In the genomic region with DNA sequence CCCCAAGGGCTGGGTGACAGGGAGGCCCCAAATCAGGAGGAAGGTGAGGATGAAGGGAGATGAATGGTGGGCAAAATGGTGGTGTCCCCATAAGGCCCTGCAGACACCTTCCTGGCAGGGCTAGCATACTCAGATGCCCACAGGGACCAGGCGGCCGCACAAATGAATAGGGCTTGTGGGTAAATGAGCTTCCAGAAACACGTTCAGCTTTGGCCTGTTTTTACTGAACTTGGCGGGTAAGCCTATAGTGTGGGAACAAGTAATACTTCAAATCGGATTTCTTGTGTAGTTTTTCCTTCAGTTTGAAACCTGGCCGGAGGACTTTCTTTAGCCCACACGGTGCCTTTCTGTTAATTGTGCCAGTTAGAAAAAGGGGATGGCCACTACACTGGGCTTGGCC, we compare ENCODE assay signal across 26 cellular contexts. TPM values are rescaled to one million over a fixed set of nuclear protein-coding genes. Genes with fewer than 3 reads are reported as not detected.
A peak's percentile ranks its signal among the peaks of the same experiment; 100 is the strongest.
DNase-seq lines count a peak whose midpoint lies in the region; ATAC-seq and TF ChIP-seq lines count a peak whose summit lies in the region.
"Had no signal": no experiment of that assay in that cellular context is flagged by ENCODE, and none has a peak within 500 bp of the region (broad histone marks: within the 10 kb centered on the region; RNA-seq: fewer than 3 reads in every experiment).

No MANE protein-coding gene starts in this region.

- H3K36me3 Mint-ChIP-seq in H9 (ENCODE audit: insufficient read depth in 1 of 3, low read depth in 3 of 3), result peaks cover 12 to 41% (median 29%) of the 10 kb centered on the region in 3 experiments
- peaks cover 24% of the 10 kb centered on the region for H3K36me3 Mint-ChIP-seq in brain
- H3K36me3 Mint-ChIP-seq: WTC11 had no signal

- intact Hi-C loops in right cardiac atrium (cut with DNase I) (no loop called here), stomach (cut with DNase I; ENCODE audit: low total_unique reads) (no loop called here)

- DNase-seq in H9, result no peak
- DNase-seq in right cardiac atrium, result peak in 1 of 3 donors; percentile 46
- DNase-seq in stomach, result no peak
- no peak for DNase-seq in pons (ENCODE audit: low spot score)
- DNase-seq: activated CD4-positive, alpha-beta T cell treated with anti-CD3 and anti-CD28 coated beads, Interleukin-2, amount 50 U/mL, for 48 hours; activated effector memory CD4-positive, alpha-beta T cell treated with anti-CD3 and anti-CD28 coated beads, Interleukin-2, amount 50 U/mL, for 16 hours; activated naive CD8-positive, alpha-beta T cell treated with anti-CD3 and anti-CD28 coated beads, Interleukin-2, amount 50 U/mL, for 24 hours; CD4-positive, alpha-beta T cell; DMS153; foreskin keratinocyte; islet precursor cell; NCI-H1694; NCI-H2171; NCI-H526; stimulated activated CD4-positive, alpha-beta T cell treated with anti-CD3 and anti-CD28 coated beads, Interleukin-4, amount 100 ng/mL, for 24 hours; stimulated activated naive CD8-positive, alpha-beta T cell treated with anti-CD3 and anti-CD28 coated beads, Interleukin-15, amount 100 ng/mL, for 72 hours; T-helper 9 cell had no signal

- no peak overlapping the region for H3K4ac ChIP-seq in H9 (ENCODE audit: low read depth, low read length)

- H2BK120ac ChIP-seq in H9 (ENCODE audit: low read depth, low read length, poor library complexity, severe bottlenecking), result no peak overlapping the region

- H2BK12ac ChIP-seq in H9 (ENCODE audit: insufficient read length, low read depth, low read length), result no peak overlapping the region

- H4K8ac ChIP-seq in H9 (replicated peaks; ENCODE audit: insufficient read length, low read depth, low read length), result no peak overlapping the region

- no peak overlapping the region for H2BK15ac ChIP-seq in H9 (ENCODE audit: low read depth, low read length)

- H3K27me3 Mint-ChIP-seq in H9 (ENCODE audit: low read depth) (no peaks in the 10 kb centered on the region), brain (no peaks in the 10 kb centered on the region)
- H3K27me3 Mint-ChIP-seq: activated naive CD8-positive, alpha-beta T cell treated with anti-CD3 and anti-CD28 coated beads, Interleukin-2, amount 50 U/mL, for 24 hours; CD4-positive, alpha-beta T cell; stimulated activated naive CD8-positive, alpha-beta T cell treated with anti-CD3 and anti-CD28 coated beads, Interleukin-15, amount 100 ng/mL, for 72 hours had no signal

- H3K9ac ChIP-seq in H9 (ENCODE audit: extremely low read depth, insufficient read length, low read length), result no peak overlapping the region

- no peak overlapping the region for H3K4me2 ChIP-seq in H9 (ENCODE audit: insufficient read depth, insufficient read length, low read length)

- H3K79me1 ChIP-seq in H9 (ENCODE audit: insufficient read depth, low read depth, low read length, poor library complexity, severe bottlenecking), result peaks cover 3% of the 10 kb centered on the region

- H4K20me1 ChIP-seq in H9 (ENCODE audit: control insufficient read depth, insufficient read depth, insufficient read length), result no peaks in the 10 kb centered on the region

- peak in 1 of 2 donors; percentile 62 for ATAC-seq in right cardiac atrium
- ATAC-seq in GM18498 (IDR thresholded peaks at IDR 0.05; ENCODE audit: unreplicated experiment), result no peak
- ATAC-seq in HG03045 (IDR thresholded peaks at IDR 0.05; ENCODE audit: unreplicated experiment), result no peak
- ATAC-seq: activated naive CD8-positive, alpha-beta T cell treated with anti-CD3 and anti-CD28 coated beads, Interleukin-2, amount 50 U/mL, for 24 hours; foreskin keratinocyte; K562; stimulated activated naive CD8-positive, alpha-beta T cell treated with anti-CD3 and anti-CD28 coated beads, Interleukin-15, amount 100 ng/mL, for 72 hours; WTC11 had no signal

- no peak overlapping the region for H2AK5ac ChIP-seq in H9 (ENCODE audit: insufficient read length, low read length)

- H3K23ac ChIP-seq in H9 (ENCODE audit: insufficient read length, low read depth, low read length), result no peak overlapping the region

- H3K9me3 ChIP-seq in H9 (ENCODE audit: control insufficient read depth, low read depth, low read length) (no peaks in the 10 kb centered on the region), right cardiac atrium (ENCODE audit: control insufficient read depth, low read length) (no peaks in the 10 kb centered on the region), stomach (no peaks in the 10 kb centered on the region)
- H3K9me3 ChIP-seq: neutrophil, vagina had no signal

- H4K5ac ChIP-seq in H9 (ENCODE audit: insufficient read length, low read depth, low read length), result no peak overlapping the region

- no peak overlapping the region for H3K14ac ChIP-seq in H9 (ENCODE audit: insufficient read depth, low read length)

- H2AFZ ChIP-seq in H9 (ENCODE audit: low read length), result no peak overlapping the region

- no peak overlapping the region for H3K18ac ChIP-seq in H9 (ENCODE audit: insufficient read length, low read depth, low read length)

- TF ChIP-seq CTCF in H9 (conservative IDR thresholded peaks at IDR 0.05) (no peak), brain (conservative IDR thresholded peaks at IDR 0.05) (no peak), stomach (IDR thresholded peaks at IDR 0.05) (no peak)

- TF ChIP-seq EP300 in stomach (IDR thresholded peaks at IDR 0.05), result no peak

- peaks cover 70% of the 10 kb centered on the region for H3K79me2 ChIP-seq in H9 (ENCODE audit: insufficient read depth, low read length)

- no peak for TF ChIP-seq POLR2A in stomach (IDR thresholded peaks at IDR 0.05)

- H4K91ac ChIP-seq in H9 (ENCODE audit: insufficient read length, low read depth, low read length), result no peak overlapping the region

- H3T11ph ChIP-seq in H9 (ENCODE audit: low read length), result no peak overlapping the region

- peaks cover 40 to 55% of the 10 kb centered on the region in 2 experiments for H3K4me1 Mint-ChIP-seq in H9
- peaks cover 55% of the 10 kb centered on the region for H3K4me1 Mint-ChIP-seq in brain

- H3K27ac Mint-ChIP-seq in H9 (peak overlapping the region in 2 of 3 experiments; percentile 16 to 81; a peak in 3 of 7 replicates), brain (peak overlapping the region in 3 of 5 experiments; percentile 38 to 69 (median 53))
- H3K27ac Mint-ChIP-seq: CD4-positive, alpha-beta T cell; stimulated activated naive CD8-positive, alpha-beta T cell treated with anti-CD3 and anti-CD28 coated beads, Interleukin-15, amount 100 ng/mL, for 72 hours had no signal

- WGBS in H9 (ENCODE audit: extremely low coverage, insufficient read length, low lambda C conversion rate), result no CpG with 5 or more reads among the region's 7 CpGs
- 67% methylated on average over 7 of the region's 7 CpGs for WGBS in right cardiac atrium
- 82 to 87% (median 86%) methylated on average over 7 of the region's 7 CpGs for WGBS in stomach, 5 donors

- peaks cover 0 to 49% of the 10 kb centered on the region in 2 experiments; a peak in 4 of 5 replicates for H3K9me3 Mint-ChIP-seq in H9
- H3K9me3 Mint-ChIP-seq in brain, result no peaks in the 10 kb centered on the region
- H3K9me3 Mint-ChIP-seq: activated naive CD8-positive, alpha-beta T cell treated with anti-CD3 and anti-CD28 coated beads, Interleukin-2, amount 50 U/mL, for 24 hours; CD4-positive, alpha-beta T cell; stimulated activated naive CD8-positive, alpha-beta T cell treated with anti-CD3 and anti-CD28 coated beads, Interleukin-15, amount 100 ng/mL, for 72 hours; WTC11 had no signal

- peaks cover 0 to 10% (median 5%) of the 10 kb centered on the region in 4 donors for H3K36me3 ChIP-seq in stomach
- H3K36me3 ChIP-seq: neutrophil, vagina had no signal

- no peaks in the 10 kb centered on the region for H3K27me3 ChIP-seq in H9 (ENCODE audit: insufficient read depth, low read length)
- no peaks in the 10 kb centered on the region for H3K27me3 ChIP-seq in right cardiac atrium (ENCODE audit: control insufficient read depth, insufficient read depth)
- peaks cover 0 to 4% (median 0%) of the 10 kb centered on the region in 3 donors for H3K27me3 ChIP-seq in stomach
- H3K27me3 ChIP-seq: foreskin keratinocyte, neutrophil, vagina had no signal

- H2BK5ac ChIP-seq in H9 (ENCODE audit: insufficient read length, low read length), result no peak overlapping the region

- H2BK20ac ChIP-seq in H9 (ENCODE audit: low read depth, low read length, poor library complexity, severe bottlenecking), result no peak overlapping the region

- no peak overlapping the region for H3K56ac ChIP-seq in H9 (ENCODE audit: insufficient read length, low read depth, low read length)

- H3K4me1 ChIP-seq in H9 (ENCODE audit: insufficient read depth, low read length) (peaks cover 10% of the 10 kb centered on the region; the same call in 1 of the 2 replicates), right cardiac atrium (ENCODE audit: control insufficient read depth, insufficient read depth, low read length) (no peaks in the 10 kb centered on the region), stomach (peaks cover 0 to 28% (median 12%) of the 10 kb centered on the region in 4 donors)
- H3K4me1 ChIP-seq: foreskin keratinocyte had no signal

- H3K4me3 ChIP-seq in right cardiac atrium (ENCODE audit: low read length) (no peak overlapping the region), stomach (no peak overlapping the region)
- H3K4me3 ChIP-seq: K562, lung, vagina had no signal

- no peaks in the 10 kb centered on the region for H3K23me2 ChIP-seq in H9 (ENCODE audit: insufficient read length, low read depth, low read length, poor library complexity, severe bottlenecking)

- no peak overlapping the region for H3K4me3 Mint-ChIP-seq in H9
- H3K4me3 Mint-ChIP-seq in brain, result no peak overlapping the region
- H3K4me3 Mint-ChIP-seq: activated naive CD8-positive, alpha-beta T cell treated with anti-CD3 and anti-CD28 coated beads, Interleukin-2, amount 50 U/mL, for 24 hours; CD4-positive, alpha-beta T cell; stimulated activated naive CD8-positive, alpha-beta T cell treated with anti-CD3 and anti-CD28 coated beads, Interleukin-15, amount 100 ng/mL, for 72 hours; WTC11 had no signal

- H3K27ac ChIP-seq in H9 (ENCODE audit: insufficient read length, low read depth, low read length) (no peak overlapping the region), right cardiac atrium (ENCODE audit: low read length) (peak overlapping the region; percentile 42), stomach (peak overlapping the region in 3 of 5 donors; percentile 24 to 59 (median 34))
- H3K27ac ChIP-seq: epithelial cell of prostate, foreskin keratinocyte, neutrophil, vagina had no signal

RNA-seq across cellular contexts. Expression of a gene that starts 22.7 kb away (rescaled TPM):
- total RNA-seq in H9 (2021) (411 and 415 TPM in 2 replicates), right cardiac atrium (10 to 100 TPM; 51.8 to 62.8 (median 55.9) TPM), stomach (10 to 100 TPM in 4 of 5 donors, 1 to 10 TPM in 1; 9.6 to 75.8 (median 65.2) TPM)
- polyA plus RNA-seq in brain (ENCODE audit: insufficient read depth, low read depth, low replicate concordance) (147 TPM), right cardiac atrium (44.7 TPM), stomach (10 to 100 TPM; 41.2 to 48.8 (median 43.9) TPM)
